ENCODE assay signal across 1 cellular context in genomic region chr11:112961146-112961668, GRCh38.
TF ChIP-seq lines count a peak whose summit lies in the region.

Gene NCAM1 (plus strand): TSS chr11:112961420.

TF ChIP-seq in SK-N-SH, 30 proteins besides CTCF, POLR2A, EP300 and RAD21 (continued from another document):
- TF ChIP-seq USF2 (IDR thresholded peaks at IDR 0.05; ENCODE audit: borderline replicate concordance, low read depth, low read length) (no peak), IRF3 (IDR thresholded peaks at IDR 0.05; ENCODE audit: low read depth, low read length) (no peak), TEAD4 (IDR thresholded peaks at IDR 0.05; ENCODE audit: borderline replicate concordance, insufficient read depth) (peak; percentile 69; the same call in 1 of the 2 replicates), MEF2A (IDR thresholded peaks at IDR 0.05; ENCODE audit: borderline replicate concordance, low read depth) (no peak), USF1 (IDR thresholded peaks at IDR 0.05; ENCODE audit: borderline replicate concordance, low read depth) (no peak), ELF1 (IDR thresholded peaks at IDR 0.05) (no peak; the same call in 1 of the 2 replicates)
TF ChIP-seq in SK-N-SH: peak in this region for 19.
